In genomic region chr6:33147807-33148666, GRCh38 we compare ENCODE assay signal across 8 cellular contexts. TPM values are rescaled to one million over a fixed set of nuclear protein-coding genes. Genes with fewer than 3 reads are reported as not detected.
DNase-seq lines count a peak whose midpoint lies in the region; ATAC-seq and TF ChIP-seq lines count a peak whose summit lies in the region.

No MANE protein-coding gene starts in this region.

- no CpG with 5 or more reads among the region's 8 CpGs for WGBS in H9 (ENCODE audit: extremely low coverage, insufficient read length, low lambda C conversion rate)
- 40 to 45% methylated on average over 8 of the region's 8 CpGs for WGBS in sigmoid colon, 2 donors

- H3K4me3 ChIP-seq in fibroblast of villous mesenchyme (ENCODE audit: low read depth, low read length) (no peak overlapping the region), sigmoid colon (no peak overlapping the region)

- H3K4ac ChIP-seq in H9 (ENCODE audit: low read depth, low read length), result no peak overlapping the region

- no peak overlapping the region for H2BK20ac ChIP-seq in H9 (ENCODE audit: low read depth, low read length, poor library complexity, severe bottlenecking)

- ATAC-seq in HG03139 (IDR thresholded peaks at IDR 0.05; ENCODE audit: unreplicated experiment) (no peak), HG02840 (IDR thresholded peaks at IDR 0.05; ENCODE audit: low FRiP score, unreplicated experiment) (no peak)

- no peaks in the 10 kb centered on the region for H3K79me2 ChIP-seq in H9 (ENCODE audit: insufficient read depth, low read length)

- no peaks in the 10 kb centered on the region for H3K23me2 ChIP-seq in H9 (ENCODE audit: insufficient read length, low read depth, low read length, poor library complexity, severe bottlenecking)

- H3K18ac ChIP-seq in H9 (ENCODE audit: insufficient read length, low read depth, low read length), result no peak overlapping the region

- H3K27me3 ChIP-seq in H9 (ENCODE audit: insufficient read depth, low read length), result no peaks in the 10 kb centered on the region
- peaks cover 0 to 7% (median 0%) of the 10 kb centered on the region in 3 donors for H3K27me3 ChIP-seq in sigmoid colon

- H3K79me1 ChIP-seq in H9 (ENCODE audit: insufficient read depth, low read depth, low read length, poor library complexity, severe bottlenecking), result no peaks in the 10 kb centered on the region

- H2BK120ac ChIP-seq in H9 (ENCODE audit: low read depth, low read length, poor library complexity, severe bottlenecking), result no peak overlapping the region

- no peak overlapping the region for H2AFZ ChIP-seq in H9 (ENCODE audit: low read length)

- H3K9me3 Mint-ChIP-seq in H9, result peaks cover 16 to 18% of the 10 kb centered on the region in 2 experiments

- H3T11ph ChIP-seq in H9 (ENCODE audit: low read length), result no peak overlapping the region

- H3K14ac ChIP-seq in H9 (ENCODE audit: insufficient read depth, low read length), result no peak overlapping the region

- no peak overlapping the region for H3K56ac ChIP-seq in H9 (ENCODE audit: insufficient read length, low read depth, low read length)

- peak; percentile 91 for TF ChIP-seq CTCF in C4-2B (conservative IDR thresholded peaks at IDR 0.05)
- peak; percentile 91 for TF ChIP-seq CTCF in H9 (conservative IDR thresholded peaks at IDR 0.05)
- peak; percentile 89 for TF ChIP-seq CTCF in fibroblast of villous mesenchyme (IDR thresholded peaks at IDR 0.05; ENCODE audit: insufficient read depth, low read depth, low read length)
- peak in 3 of 4 experiments; percentile 64 to 74 (median 74) for TF ChIP-seq CTCF in sigmoid colon (IDR thresholded peaks at IDR 0.05)

- no peak overlapping the region for H2BK12ac ChIP-seq in H9 (ENCODE audit: insufficient read length, low read depth, low read length)

- H3K27ac Mint-ChIP-seq in H9, result no peak overlapping the region

- H3K9ac ChIP-seq in H9 (ENCODE audit: extremely low read depth, insufficient read length, low read length), result no peak overlapping the region

- intact Hi-C loops in sigmoid colon (cut with DNase I), result loop anchor here (2.0 kb wide), 1 partner anchor 135 kb away; no protein-coding TSS in a partner anchor

- H4K20me1 ChIP-seq in H9 (ENCODE audit: control insufficient read depth, insufficient read depth, insufficient read length), result no peaks in the 10 kb centered on the region

- no peak for TF ChIP-seq POLR2A in sigmoid colon (IDR thresholded peaks at IDR 0.05)

- H3K9me3 ChIP-seq in H9 (ENCODE audit: control insufficient read depth, low read depth, low read length) (no peaks in the 10 kb centered on the region), sigmoid colon (peaks cover 0 to 6% (median 0%) of the 10 kb centered on the region in 4 donors)

- peaks cover 5% of the 10 kb centered on the region for H3K27me3 Mint-ChIP-seq in H9 (ENCODE audit: low read depth)

- no peak overlapping the region for H4K8ac ChIP-seq in H9 (replicated peaks; ENCODE audit: insufficient read length, low read depth, low read length)

- H3K27ac ChIP-seq in C4-2B (no peak overlapping the region), H9 (ENCODE audit: insufficient read length, low read depth, low read length) (no peak overlapping the region), sigmoid colon (no peak overlapping the region)

- H3K4me1 ChIP-seq in H9 (ENCODE audit: insufficient read depth, low read length) (no peaks in the 10 kb centered on the region), sigmoid colon (no peaks in the 10 kb centered on the region)

- H2BK15ac ChIP-seq in H9 (ENCODE audit: low read depth, low read length), result no peak overlapping the region

- H2BK5ac ChIP-seq in H9 (ENCODE audit: insufficient read length, low read length), result no peak overlapping the region

- no peaks in the 10 kb centered on the region for H3K36me3 ChIP-seq in sigmoid colon

- H3K4me1 Mint-ChIP-seq in H9, result peaks cover 16 to 17% of the 10 kb centered on the region in 2 experiments

- H3K36me3 Mint-ChIP-seq in H9 (ENCODE audit: insufficient read depth in 1 of 3, low read depth in 3 of 3), result peaks cover 4 to 14% (median 10%) of the 10 kb centered on the region in 3 experiments; a peak in 6 of 7 replicates

- H3K23ac ChIP-seq in H9 (ENCODE audit: insufficient read length, low read depth, low read length), result no peak overlapping the region

- TF ChIP-seq EP300 in sigmoid colon (IDR thresholded peaks at IDR 0.05), result no peak

- no peak overlapping the region for H3K4me3 Mint-ChIP-seq in H9

- H2AK5ac ChIP-seq in H9 (ENCODE audit: insufficient read length, low read length), result no peak overlapping the region

- H4K91ac ChIP-seq in H9 (ENCODE audit: insufficient read length, low read depth, low read length), result no peak overlapping the region

- H4K5ac ChIP-seq in H9 (ENCODE audit: insufficient read length, low read depth, low read length), result no peak overlapping the region

- no peak overlapping the region for H3K4me2 ChIP-seq in H9 (ENCODE audit: insufficient read depth, insufficient read length, low read length)

- DNase-seq in H9 (no peak), RPMI7951 (ENCODE audit: low read depth) (peak; percentile 55), fibroblast of villous mesenchyme (ENCODE audit: low read depth) (peak; percentile 63), sigmoid colon (no peak)
- DNase-seq in activated T-cell treated with anti-CD3 and anti-CD28 coated beads, Interleukin-2, amount 50 U/mL, for 48 hours, result no peak

RNA-seq across cellular contexts. Expression of gene COL11A2, which starts 44.2 kb away (rescaled TPM):
- total RNA-seq in H9 (2021) (2.0 and 2.3 TPM in 2 replicates), fibroblast of villous mesenchyme (under 0.01 and 0.32 TPM in 2 replicates), sigmoid colon (1 to 10 TPM in 1 of 4 donors, under 1 TPM in 2, not detected in 1; 0.16 to 1.4 (median 0.41) TPM)
- total RNA-seq in RPMI7951 (2014; rRNA removed; shearing (Covaris generic)), result 0.12 TPM in 1 of 2 replicates, not detected in the other
- under 1 TPM in 1 of 3 donors, not detected in 2; 0.60 TPM for polyA plus RNA-seq in sigmoid colon

RNA-seq across cellular contexts. Expression of gene RXRB, which starts 52.4 kb away (rescaled TPM):
- total RNA-seq in H9 (2021), result 14.8 and 16.8 TPM in 2 replicates
- 14.4 and 15.4 TPM in 2 replicates for total RNA-seq in RPMI7951 (2014; rRNA removed; shearing (Covaris generic))
- total RNA-seq in fibroblast of villous mesenchyme, result 16.8 and 22.5 TPM in 2 replicates
- total RNA-seq in sigmoid colon, result 10 to 100 TPM; 27.8 to 32.4 (median 30.4) TPM
- polyA plus RNA-seq in sigmoid colon, result 10 to 100 TPM; 15.6 to 33.2 (median 16.2) TPM

RNA-seq across cellular contexts. Expression of gene SLC39A7, which starts 52.6 kb away (rescaled TPM):
- total RNA-seq in H9 (2021), result 105 and 107 TPM in 2 replicates
- 58.0 and 77.2 TPM in 2 replicates for total RNA-seq in RPMI7951 (2014; rRNA removed; shearing (Covaris generic))
- 142 and 143 TPM in 2 replicates for total RNA-seq in fibroblast of villous mesenchyme
- total RNA-seq in sigmoid colon, result 10 to 100 TPM; 48.7 to 52.1 (median 49.8) TPM
- polyA plus RNA-seq in sigmoid colon, result 100 to 1,000 TPM in 1 of 3 donors, 10 to 100 TPM in 2; 31.2 to 189 (median 31.2) TPM

RNA-seq across cellular contexts. Expression of gene HSD17B8, which starts 56.4 kb away (rescaled TPM):
- total RNA-seq in H9 (2021), result 5.5 and 7.1 TPM in 2 replicates
- 3.2 and 3.4 TPM in 2 replicates for total RNA-seq in RPMI7951 (2014; rRNA removed; shearing (Covaris generic))
- total RNA-seq in fibroblast of villous mesenchyme, result 4.2 and 4.7 TPM in 2 replicates
- 10 to 100 TPM in 3 of 4 donors, not detected in 1; 17.3 to 19.0 (median 18.9) TPM for total RNA-seq in sigmoid colon
- 10 to 100 TPM; 18.6 to 27.3 (median 21.3) TPM for polyA plus RNA-seq in sigmoid colon

Comparison
In these comparisons a context has a peak if more than half of its experiments do, and no peak if none do; other contexts are left out.
1. DNase-seq: peak in RPMI7951 (single experiment) and fibroblast of villous mesenchyme (single experiment); none in H9 (single experiment), sigmoid colon (single experiment) and activated T-cell treated with anti-CD3 and anti-CD28 coated beads, Interleukin-2, amount 50 U/mL, for 48 hours (0 of 2).
2. Peak in every context shown above with its lines, with median percentiles within 50 percentile points of each other: CTCF ChIP-seq.